Comparison of ENCODE assay signal across 10 cellular contexts in genomic region chr7:90777075-90777864, GRCh38.
DNase-seq lines count a peak whose midpoint lies in the region; ATAC-seq, FAIRE-seq and TF ChIP-seq lines count a peak whose summit lies in the region.
"Had no signal": no experiment of that assay in that cellular context is flagged by ENCODE, and none has a peak within 500 bp of the region (broad histone marks: within the 10 kb centered on the region; RNA-seq: fewer than 3 reads in every experiment).

No MANE protein-coding gene starts in this region.

- TF ChIP-seq EP300 in HepG2 (IDR thresholded peaks at IDR 0.05; ENCODE audit: low read depth in 2 of 2, low read length in 2 of 2): no peak
- TF ChIP-seq EP300 in HepG2 (CRISPR knock-in tag; IDR thresholded peaks at IDR 0.05; ENCODE audit: borderline replicate concordance): no peak

- H3K4me2 ChIP-seq in HepG2 (ENCODE audit: low read depth, low read length) (no peak overlapping the region), OCI-LY3 (ENCODE audit: low read length) (peak overlapping the region; percentile 58)

- H3K36me3 ChIP-seq in liver (ENCODE audit: control insufficient read depth in 4 of 4, insufficient read depth in 3 of 4, low read depth in 1 of 4, low read length in 3 of 4) (no peaks in the 10 kb centered on the region), HepG2 (replicated peaks in 1 of 2; ENCODE audit: control insufficient read depth in 1 of 2, insufficient read depth in 2 of 2, low read length in 2 of 2) (no peaks in the 10 kb centered on the region), OCI-LY3 (replicated peaks; ENCODE audit: low read depth, low read length) (peaks cover 17% of the 10 kb centered on the region)
- H3K36me3 ChIP-seq: tibial artery had no signal

- H3K27ac ChIP-seq in liver (ENCODE audit: low read depth in 1 of 2, low read length in 2 of 2): no peak overlapping the region
- no peak overlapping the region for H3K27ac ChIP-seq in HepG2 (ENCODE audit: extremely low read length, insufficient read depth, low read length)
- H3K27ac ChIP-seq in OCI-LY3 (ENCODE audit: low read length): peak overlapping the region; percentile 13; the same call in 1 of the 2 replicates
- no peak overlapping the region for H3K27ac ChIP-seq in coronary artery
- H3K27ac ChIP-seq: tibial artery had no signal

- 51% methylated on average over 6 of the region's 6 CpGs for WGBS in liver
- WGBS in HepG2 (ENCODE audit: low lambda C conversion rate): 23% methylated on average over 5 of the region's 6 CpGs

- ATAC-seq in HepG2 (no peak), HG02938 (IDR thresholded peaks at IDR 0.05; ENCODE audit: unreplicated experiment) (peak; percentile 79)
- ATAC-seq: T-cell had no signal

- no peak for TF ChIP-seq POLR2A in HepG2 (IDR thresholded peaks at IDR 0.05; ENCODE audit: insufficient read depth in 1 of 2, low read depth in 2 of 2, low read length in 2 of 2)

- H3K9me3 ChIP-seq in liver (ENCODE audit: control insufficient read depth in 4 of 4, low read length in 3 of 4) (no peaks in the 10 kb centered on the region), HepG2 (ENCODE audit: low read length) (no peaks in the 10 kb centered on the region), OCI-LY3 (ENCODE audit: insufficient read depth, low read length) (peaks cover 20% of the 10 kb centered on the region)
- H3K9me3 ChIP-seq: tibial artery had no signal

- H3K4me1 ChIP-seq in liver (ENCODE audit: control insufficient read depth in 4 of 4, insufficient read depth in 4 of 4, low read length in 3 of 4) (peaks cover 0 to 7% (median 0%) of the 10 kb centered on the region in 4 donors), HepG2 (ENCODE audit: insufficient read depth, low read length) (0 out of 2 replicates have a peak, but pooled peaks cover under 1% of the 10 kb centered on the region), OCI-LY3 (ENCODE audit: low read length) (peaks cover 34% of the 10 kb centered on the region)

- TF ChIP-seq CTCF in liver (IDR thresholded peaks at IDR 0.05; ENCODE audit: low read depth, low read length, missing input control) (no peak), HepG2 (CRISPR knock-in tag; IDR thresholded peaks at IDR 0.05) (no peak), OCI-LY3 (IDR thresholded peaks at IDR 0.05; ENCODE audit: low read depth, low read length) (no peak), coronary artery (IDR thresholded peaks at IDR 0.05) (no peak)

- H3K79me2 ChIP-seq in HepG2 (ENCODE audit: insufficient read depth, low read length) (no peaks in the 10 kb centered on the region), OCI-LY3 (ENCODE audit: low read length) (no peaks in the 10 kb centered on the region)

- no TSS peak for BruUV-seq in HepG2 (replicated peaks; lab: Mats Ljungman, UMichigan)

- intact Hi-C loops in HepG2 (cut with micrococcal nuclease; ENCODE audit: unreplicated experiment): loop anchor here (10.0 kb wide), 1 partner anchor 462 kb away; no protein-coding TSS in a partner anchor

- CTCF ChIA-PET in HepG2 (lab: Yijun Ruan, JAX; ENCODE audit: low intra/inter-chr PET ratio, low total read pairs): no interaction called here

- H3K27me3 ChIP-seq in liver (ENCODE audit: control insufficient read depth in 4 of 4, insufficient read depth in 4 of 4, low read length in 3 of 4) (no peaks in the 10 kb centered on the region), HepG2 (ENCODE audit: control insufficient read depth in 1 of 2, insufficient read depth in 2 of 2, low read length in 2 of 2) (peaks cover 0 to 11% of the 10 kb centered on the region in 2 experiments; a peak in 2 of 5 replicates), OCI-LY3 (ENCODE audit: low read depth, low read length) (no peaks in the 10 kb centered on the region)
- H3K27me3 ChIP-seq: tibial artery had no signal

- peak in 1 of 2 donors; percentile 35 for TF ChIP-seq RAD21 in liver (IDR thresholded peaks at IDR 0.05)
- TF ChIP-seq RAD21 in HepG2 (CRISPR knock-in tag; IDR thresholded peaks at IDR 0.05): no peak

- H2AFZ ChIP-seq in HepG2 (ENCODE audit: low read length) (no peak overlapping the region), OCI-LY3 (ENCODE audit: low read depth, low read length) (0 out of 2 replicates have a peak overlapping the region, but pooled peaks have one; percentile 5)

- no peak overlapping the region for H3K9ac ChIP-seq in liver (ENCODE audit: low read depth in 1 of 2, low read length in 2 of 2)
- H3K9ac ChIP-seq in HepG2 (ENCODE audit: insufficient read depth, low read depth, low read length): no peak overlapping the region
- H3K9ac ChIP-seq in OCI-LY3 (ENCODE audit: low read length): no peak overlapping the region

- in situ Hi-C loops in HepG2 (cut with HindIII; ENCODE audit: extremely low pct_ligation_motif_present, low pct_unique_long_range_greater_than_20kb): no loop called here

- no peak for FAIRE-seq in HepG2 (lab: Jason Lieb, UNC)

- H3K4me3 ChIP-seq in liver (ENCODE audit: low read depth in 1 of 3, low read length in 3 of 3) (no peak overlapping the region), HepG2 (replicated peaks in 1 of 3; ENCODE audit: insufficient read depth in 1 of 3, low read depth in 2 of 3, low read length in 3 of 3) (no peak overlapping the region), OCI-LY3 (ENCODE audit: low read length) (peak overlapping the region; percentile 9), coronary artery (no peak overlapping the region)
- H3K4me3 ChIP-seq: tibial artery had no signal

- POLR2A ChIA-PET in HepG2 (lab: Yijun Ruan, JAX): no interaction called here

- H4K20me1 ChIP-seq in HepG2 (ENCODE audit: insufficient read depth, low read length) (no peaks in the 10 kb centered on the region), OCI-LY3 (ENCODE audit: insufficient read depth, low read length) (no peaks in the 10 kb centered on the region)

- no peak for DNase-seq in HepG2 (ENCODE audit: low spot score)
- no peak for DNase-seq in NCI-H510A (lab: John Stamatoyannopoulos, UW)
- no peak for DNase-seq in coronary artery (ENCODE audit: low spot score)
- no peak for DNase-seq in NCI-H146 (lab: John Stamatoyannopoulos, UW)
- DNase-seq in activated CD4-positive, alpha-beta T cell treated with anti-CD3 and anti-CD28 coated beads, Interleukin-2, amount 50 U/mL, for 48 hours: no peak
- DNase-seq: T-cell, tibial artery had no signal

TF ChIP-seq in liver, 16 proteins besides CTCF, POLR2A, EP300 and RAD21:
- TF ChIP-seq HNF4G (IDR thresholded peaks at IDR 0.05): peak; percentile 43
- no peak for TF ChIP-seq JUND (IDR thresholded peaks at IDR 0.05)
- TF ChIP-seq HNF4A (conservative IDR thresholded peaks at IDR 0.05): peak; percentile 24 to 64
- peak; percentile 16 for TF ChIP-seq SP1 (IDR thresholded peaks at IDR 0.05)
- TF ChIP-seq, protein P1, sequence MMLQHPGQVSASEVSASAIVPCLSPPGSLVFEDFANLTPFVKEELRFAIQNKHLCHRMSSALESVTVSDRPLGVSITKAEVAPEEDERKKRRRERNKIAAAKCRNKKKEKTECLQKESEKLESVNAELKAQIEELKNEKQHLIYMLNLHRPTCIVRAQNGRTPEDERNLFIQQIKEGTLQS (IDR thresholded peaks at IDR 0.05): no peak
- TF ChIP-seq RXRA (IDR thresholded peaks at IDR 0.05): peak in 1 of 2 donors; percentile 53
- no peak for TF ChIP-seq ZBTB33 (IDR thresholded peaks at IDR 0.05)
- no peak for TF ChIP-seq FOXA2 (IDR thresholded peaks at IDR 0.05)

TF ChIP-seq in HepG2, 621 proteins besides CTCF, POLR2A, EP300 and RAD21 (continues in another document):
- TF ChIP-seq NCOA2 (CRISPR knock-in tag; IDR thresholded peaks at IDR 0.05) (no peak), HHEX (CRISPR knock-in tag; IDR thresholded peaks at IDR 0.05) (no peak), ZNF546 (CRISPR knock-in tag; conservative IDR thresholded peaks at IDR 0.05) (no peak), FOXA3 (CRISPR knock-in tag; IDR thresholded peaks at IDR 0.05) (no peak), ZNF775 (CRISPR knock-in tag; IDR thresholded peaks at IDR 0.05; ENCODE audit: borderline replicate concordance) (no peak)
- TF ChIP-seq, protein P2, sequence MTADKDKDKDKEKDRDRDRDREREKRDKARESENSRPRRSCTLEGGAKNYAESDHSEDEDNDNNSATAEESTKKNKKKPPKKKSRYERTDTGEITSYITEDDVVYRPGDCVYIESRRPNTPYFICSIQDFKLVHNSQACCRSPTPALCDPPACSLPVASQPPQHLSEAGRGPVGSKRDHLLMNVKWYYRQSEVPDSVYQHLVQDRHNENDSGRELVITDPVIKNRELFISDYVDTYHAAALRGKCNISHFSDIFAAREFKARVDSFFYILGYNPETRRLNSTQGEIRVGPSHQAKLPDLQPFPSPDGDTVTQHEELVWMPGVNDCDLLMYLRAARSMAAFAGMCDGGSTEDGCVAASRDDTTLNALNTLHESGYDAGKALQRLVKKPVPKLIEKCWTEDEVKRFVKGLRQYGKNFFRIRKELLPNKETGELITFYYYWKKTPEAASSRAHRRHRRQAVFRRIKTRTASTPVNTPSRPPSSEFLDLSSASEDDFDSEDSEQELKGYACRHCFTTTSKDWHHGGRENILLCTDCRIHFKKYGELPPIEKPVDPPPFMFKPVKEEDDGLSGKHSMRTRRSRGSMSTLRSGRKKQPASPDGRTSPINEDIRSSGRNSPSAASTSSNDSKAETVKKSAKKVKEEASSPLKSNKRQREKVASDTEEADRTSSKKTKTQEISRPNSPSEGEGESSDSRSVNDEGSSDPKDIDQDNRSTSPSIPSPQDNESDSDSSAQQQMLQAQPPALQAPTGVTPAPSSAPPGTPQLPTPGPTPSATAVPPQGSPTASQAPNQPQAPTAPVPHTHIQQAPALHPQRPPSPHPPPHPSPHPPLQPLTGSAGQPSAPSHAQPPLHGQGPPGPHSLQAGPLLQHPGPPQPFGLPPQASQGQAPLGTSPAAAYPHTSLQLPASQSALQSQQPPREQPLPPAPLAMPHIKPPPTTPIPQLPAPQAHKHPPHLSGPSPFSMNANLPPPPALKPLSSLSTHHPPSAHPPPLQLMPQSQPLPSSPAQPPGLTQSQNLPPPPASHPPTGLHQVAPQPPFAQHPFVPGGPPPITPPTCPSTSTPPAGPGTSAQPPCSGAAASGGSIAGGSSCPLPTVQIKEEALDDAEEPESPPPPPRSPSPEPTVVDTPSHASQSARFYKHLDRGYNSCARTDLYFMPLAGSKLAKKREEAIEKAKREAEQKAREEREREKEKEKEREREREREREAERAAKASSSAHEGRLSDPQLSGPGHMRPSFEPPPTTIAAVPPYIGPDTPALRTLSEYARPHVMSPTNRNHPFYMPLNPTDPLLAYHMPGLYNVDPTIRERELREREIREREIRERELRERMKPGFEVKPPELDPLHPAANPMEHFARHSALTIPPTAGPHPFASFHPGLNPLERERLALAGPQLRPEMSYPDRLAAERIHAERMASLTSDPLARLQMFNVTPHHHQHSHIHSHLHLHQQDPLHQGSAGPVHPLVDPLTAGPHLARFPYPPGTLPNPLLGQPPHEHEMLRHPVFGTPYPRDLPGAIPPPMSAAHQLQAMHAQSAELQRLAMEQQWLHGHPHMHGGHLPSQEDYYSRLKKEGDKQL (CRISPR knock-in tag; IDR thresholded peaks at IDR 0.05; ENCODE audit: low read depth): no peak
